Comparison of ENCODE assay signal across 10 cellular contexts in genomic region chr11:112320668-112321067, GRCh38.
DNase-seq lines count a peak whose midpoint lies in the region; ATAC-seq and FAIRE-seq lines count a peak whose summit lies in the region.
"Had no signal": no experiment of that assay in that cellular context is flagged by ENCODE, and none has a peak within 500 bp of the region (broad histone marks: within the 10 kb centered on the region; RNA-seq: fewer than 3 reads in every experiment).

No MANE protein-coding gene starts in this region.

- H3K27ac ChIP-seq in small intestine (ENCODE audit: low read depth in 1 of 2, low read length in 1 of 2), result no peak overlapping the region

- H3K27me3 Mint-ChIP-seq in activated T-helper 17 cell treated with anti-CD3 and anti-CD28 coated beads, Interleukin-2, amount 50 U/mL, for 72 hours, result no peaks in the 10 kb centered on the region
- H3K27me3 Mint-ChIP-seq in activated naive CD8-positive, alpha-beta T cell treated with anti-CD3 and anti-CD28 coated beads, Interleukin-2, amount 50 U/mL, for 24 hours, result no peaks in the 10 kb centered on the region
- H3K27me3 Mint-ChIP-seq: activated naive CD4-positive, alpha-beta T cell treated with anti-CD3 and anti-CD28 coated beads, Interleukin-2, amount 50 U/mL, for 24 hours had no signal

- no peaks in the 10 kb centered on the region for H3K9me3 Mint-ChIP-seq in activated T-helper 17 cell treated with anti-CD3 and anti-CD28 coated beads, Interleukin-2, amount 50 U/mL, for 72 hours
- no peaks in the 10 kb centered on the region for H3K9me3 Mint-ChIP-seq in activated naive CD8-positive, alpha-beta T cell treated with anti-CD3 and anti-CD28 coated beads, Interleukin-2, amount 50 U/mL, for 24 hours
- H3K9me3 Mint-ChIP-seq: activated naive CD4-positive, alpha-beta T cell treated with anti-CD3 and anti-CD28 coated beads, Interleukin-2, amount 50 U/mL, for 24 hours had no signal

- peaks cover 0 to 4% of the 10 kb centered on the region in 2 donors for H3K4me1 ChIP-seq in small intestine (ENCODE audit: control insufficient read depth in 2 of 2, insufficient read depth in 1 of 2, low read depth in 1 of 2, low read length in 1 of 2)

- no peaks in the 10 kb centered on the region for H3K27me3 ChIP-seq in small intestine (ENCODE audit: control insufficient read depth in 2 of 2, insufficient read depth in 2 of 2, low read length in 2 of 2)
- H3K27me3 ChIP-seq: Peyer's patch had no signal

- no peak overlapping the region for H3K4me3 ChIP-seq in small intestine (ENCODE audit: low read depth in 1 of 2, low read length in 2 of 2)
- H3K4me3 ChIP-seq: Peyer's patch had no signal

- FAIRE-seq in small intestine (lab: Jason Lieb, UNC), result no peak

- peaks cover 20% of the 10 kb centered on the region for H3K36me3 Mint-ChIP-seq in activated T-helper 17 cell treated with anti-CD3 and anti-CD28 coated beads, Interleukin-2, amount 50 U/mL, for 72 hours (ENCODE audit: low read depth)
- H3K36me3 Mint-ChIP-seq in activated naive CD8-positive, alpha-beta T cell treated with anti-CD3 and anti-CD28 coated beads, Interleukin-2, amount 50 U/mL, for 24 hours (ENCODE audit: low read depth), result peaks cover 3% of the 10 kb centered on the region

- no peaks in the 10 kb centered on the region for H3K36me3 ChIP-seq in small intestine (ENCODE audit: control insufficient read depth in 2 of 2, insufficient read depth in 2 of 2, low read length in 2 of 2)
- H3K36me3 ChIP-seq: Peyer's patch had no signal

- H3K4me3 Mint-ChIP-seq in activated T-helper 17 cell treated with anti-CD3 and anti-CD28 coated beads, Interleukin-2, amount 50 U/mL, for 72 hours, result no peak overlapping the region
- H3K4me3 Mint-ChIP-seq in activated naive CD8-positive, alpha-beta T cell treated with anti-CD3 and anti-CD28 coated beads, Interleukin-2, amount 50 U/mL, for 24 hours, result no peak overlapping the region
- H3K4me3 Mint-ChIP-seq: activated naive CD4-positive, alpha-beta T cell treated with anti-CD3 and anti-CD28 coated beads, Interleukin-2, amount 50 U/mL, for 24 hours had no signal

- 18 to 44% (median 27%) methylated on average over 5 of the region's 5 CpGs for WGBS in small intestine, 3 donors

- peak overlapping the region; percentile 42 for H3K27ac Mint-ChIP-seq in activated T-helper 17 cell treated with anti-CD3 and anti-CD28 coated beads, Interleukin-2, amount 50 U/mL, for 72 hours
- no peak overlapping the region for H3K27ac Mint-ChIP-seq in activated naive CD8-positive, alpha-beta T cell treated with anti-CD3 and anti-CD28 coated beads, Interleukin-2, amount 50 U/mL, for 24 hours
- H3K27ac Mint-ChIP-seq: activated naive CD4-positive, alpha-beta T cell treated with anti-CD3 and anti-CD28 coated beads, Interleukin-2, amount 50 U/mL, for 24 hours had no signal

- no peaks in the 10 kb centered on the region for H3K9me3 ChIP-seq in small intestine (ENCODE audit: control insufficient read depth, low read depth)
- H3K9me3 ChIP-seq: Peyer's patch had no signal

- H3K4me1 Mint-ChIP-seq in activated T-helper 17 cell treated with anti-CD3 and anti-CD28 coated beads, Interleukin-2, amount 50 U/mL, for 72 hours, result peaks cover 12% of the 10 kb centered on the region
- peaks cover 6% of the 10 kb centered on the region for H3K4me1 Mint-ChIP-seq in activated naive CD8-positive, alpha-beta T cell treated with anti-CD3 and anti-CD28 coated beads, Interleukin-2, amount 50 U/mL, for 24 hours

- intact Hi-C loops in left cardiac atrium (cut with DNase I), result no loop called here

- DNase-seq in HT-29 (ENCODE audit: low spot score), result peak; percentile 86
- DNase-seq in left cardiac atrium, result peak; percentile 80
- peak; percentile 60 for DNase-seq in small intestine
- DNase-seq in activated naive CD8-positive, alpha-beta T cell treated with anti-CD3 and anti-CD28 coated beads, Interleukin-2, amount 50 U/mL, for 24 hours, result no peak
- no peak for DNase-seq in DMS114 treated with DMSO at 0.1 percent for 48 hours (lab: John Stamatoyannopoulos, UW; ENCODE audit: unreplicated experiment)

- no peak for ATAC-seq in activated T-helper 17 cell treated with anti-CD3 and anti-CD28 coated beads, Interleukin-2, amount 50 U/mL, for 72 hours (replicated peaks)
- ATAC-seq in left cardiac atrium (peak; percentile 70 to 80), GM21526 (IDR thresholded peaks at IDR 0.05; ENCODE audit: low FRiP score, unreplicated experiment) (no peak), HG02885 (IDR thresholded peaks at IDR 0.05; ENCODE audit: poor library complexity, unreplicated experiment) (no peak)
- no peak for ATAC-seq in activated naive CD8-positive, alpha-beta T cell treated with anti-CD3 and anti-CD28 coated beads, Interleukin-2, amount 50 U/mL, for 24 hours

Comparison
In these comparisons a context has a peak if more than half of its experiments do, and no peak if none do; other contexts are left out.
1. DNase-seq: peak in HT-29 (single experiment), left cardiac atrium (single experiment) and small intestine (single experiment); none in activated naive CD8-positive, alpha-beta T cell treated with anti-CD3 and anti-CD28 coated beads, Interleukin-2, amount 50 U/mL, for 24 hours (single experiment) and DMS114 treated with DMSO at 0.1 percent for 48 hours (single experiment).
2. ATAC-seq: peak in left cardiac atrium (2 of 2); none in activated T-helper 17 cell treated with anti-CD3 and anti-CD28 coated beads, Interleukin-2, amount 50 U/mL, for 72 hours (single experiment), GM21526 (single experiment), activated naive CD8-positive, alpha-beta T cell treated with anti-CD3 and anti-CD28 coated beads, Interleukin-2, amount 50 U/mL, for 24 hours (single experiment) and HG02885 (single experiment).